ENCODE assay signal across 11 cellular contexts in genomic region chr3:177300842-177301241, GRCh38.
DNase-seq lines count a peak whose midpoint lies in the region; ATAC-seq, FAIRE-seq and TF ChIP-seq lines count a peak whose summit lies in the region.
"Had no signal": no experiment of that assay in that cellular context is flagged by ENCODE, and none has a peak within 500 bp of the region (broad histone marks: within the 10 kb centered on the region; RNA-seq: fewer than 3 reads in every experiment).

No MANE protein-coding gene starts in this region.

- peak overlapping the region; percentile 59 for H3K27ac ChIP-seq in duodenal mucosa (ENCODE audit: low read depth, low read length)
- H3K27ac ChIP-seq in small intestine (ENCODE audit: low read depth in 1 of 2, low read length in 1 of 2): peak overlapping the region; percentile 84 to 95
- H3K27ac ChIP-seq in mammary epithelial cell (ENCODE audit: insufficient read depth, low read depth, low read length): no peak overlapping the region

- H3K4me1 ChIP-seq in duodenal mucosa (ENCODE audit: control insufficient read depth in 1 of 2, insufficient read depth in 2 of 2, low read length in 2 of 2): peaks cover 4 to 15% of the 10 kb centered on the region in 2 donors
- H3K4me1 ChIP-seq in small intestine (ENCODE audit: control insufficient read depth in 2 of 2, insufficient read depth in 1 of 2, low read depth in 1 of 2, low read length in 1 of 2): peaks cover 0 to 6% of the 10 kb centered on the region in 2 donors
- peaks cover 6% of the 10 kb centered on the region for H3K4me1 ChIP-seq in mammary epithelial cell (ENCODE audit: insufficient read depth, low read length)

- no TSS peak for BruUV-seq in mammary epithelial cell (replicated peaks; lab: Mats Ljungman, UMichigan)

- H3K4me2 ChIP-seq in mammary epithelial cell (ENCODE audit: insufficient read depth, low read depth, low read length): no peak overlapping the region

- no peaks in the 10 kb centered on the region for H3K79me2 ChIP-seq in mammary epithelial cell (ENCODE audit: insufficient read depth, low read length)

- DNase-seq in GM19239 (ENCODE audit: insufficient read length, low spot score) (no peak), small intestine (peak; percentile 65), mammary epithelial cell (no peak), midbrain (lab: John Stamatoyannopoulos, UW) (no peak), 8988T (no peak)
- DNase-seq: activated CD8-positive, alpha-beta memory T cell treated with anti-CD3 and anti-CD28 coated beads, Interleukin-2, amount 10 ng/mL, durations not matched to agents 7 days and 5 days; GOT3 had no signal

- H3K36me3 ChIP-seq in duodenal mucosa (ENCODE audit: control insufficient read depth in 1 of 2, insufficient read depth in 2 of 2, low read length in 2 of 2): no peaks in the 10 kb centered on the region
- no peaks in the 10 kb centered on the region for H3K36me3 ChIP-seq in small intestine (ENCODE audit: control insufficient read depth in 2 of 2, insufficient read depth in 2 of 2, low read length in 2 of 2)
- H3K36me3 ChIP-seq in mammary epithelial cell (ENCODE audit: insufficient read depth, low read length): no peaks in the 10 kb centered on the region

- CTCF ChIA-PET in mammary epithelial cell (lab: Charles Lee; ENCODE audit: low non-redundant PET): no interaction called here

- dilution Hi-C loops in mammary epithelial cell (cut with HindIII; ENCODE audit: low sequenced_read_pairs): no loop called here

- no peak for TF ChIP-seq CTCF in mammary epithelial cell (conservative IDR thresholded peaks at IDR 0.05 in 1 of 2, IDR thresholded peaks at IDR 0.05 in 1 of 2; ENCODE audit: extremely low read depth in 1 of 2, insufficient read depth in 1 of 2, low read depth in 1 of 2, low read length in 2 of 2)

- peak overlapping the region in 1 of 2 donors; percentile 63 for H3K4me3 ChIP-seq in duodenal mucosa (ENCODE audit: low read depth in 1 of 2, low read length in 2 of 2)
- peak overlapping the region in 1 of 2 donors; percentile 10 for H3K4me3 ChIP-seq in small intestine (ENCODE audit: low read depth in 1 of 2, low read length in 2 of 2)
- no peak overlapping the region for H3K4me3 ChIP-seq in mammary epithelial cell (replicated peaks in 1 of 3; ENCODE audit: insufficient read depth in 1 of 3, low read depth in 2 of 3, low read length in 3 of 3)

- intact Hi-C loops in mammary epithelial cell (cut with micrococcal nuclease): no loop called here

- H3K9ac ChIP-seq in duodenal mucosa (ENCODE audit: low read depth in 1 of 2, low read length in 2 of 2): peak overlapping the region; percentile 33 to 53
- no peak overlapping the region for H3K9ac ChIP-seq in mammary epithelial cell (ENCODE audit: insufficient read depth, low read length)

- FAIRE-seq in GM19239 (lab: Jason Lieb, UNC) (peak; percentile 74), small intestine (lab: Jason Lieb, UNC) (no peak)
- FAIRE-seq: HTR-8/SVneo had no signal

- no peaks in the 10 kb centered on the region for H4K20me1 ChIP-seq in mammary epithelial cell (ENCODE audit: insufficient read depth, low read length)

- H3K27me3 ChIP-seq in duodenal mucosa (ENCODE audit: control insufficient read depth in 1 of 2, insufficient read depth in 2 of 2, low read length in 2 of 2): no peaks in the 10 kb centered on the region
- H3K27me3 ChIP-seq in small intestine (ENCODE audit: control insufficient read depth in 2 of 2, insufficient read depth in 2 of 2, low read length in 2 of 2): no peaks in the 10 kb centered on the region
- no peaks in the 10 kb centered on the region for H3K27me3 ChIP-seq in mammary epithelial cell (ENCODE audit: insufficient read depth, low read length)

- WGBS in small intestine, 3 donors: 11 to 49% (median 29%) methylated on average over 2 of the region's 2 CpGs
- 97% methylated on average over 2 of the region's 2 CpGs for WGBS in mammary epithelial cell (ENCODE audit: low coverage, missing lambda C conversion rate)

- H2AFZ ChIP-seq in mammary epithelial cell (ENCODE audit: low read depth, low read length): no peak overlapping the region

- in situ Hi-C loops in mammary epithelial cell (cut with MboI; ENCODE audit: low sequenced_read_pairs in 2 of 2): no loop called here

- peak; percentile 51 for ATAC-seq in HG02938 (IDR thresholded peaks at IDR 0.05; ENCODE audit: unreplicated experiment)
- ATAC-seq in GM19035 (IDR thresholded peaks at IDR 0.05; ENCODE audit: unreplicated experiment): no peak
- ATAC-seq: activated CD8-positive, alpha-beta memory T cell treated with anti-CD3 and anti-CD28 coated beads, Interleukin-2, amount 10 ng/mL, durations not matched to agents 7 days and 5 days had no signal

- H3K9me3 ChIP-seq in duodenal mucosa (ENCODE audit: control insufficient read depth in 1 of 2, low read length in 2 of 2) (no peaks in the 10 kb centered on the region), small intestine (ENCODE audit: control insufficient read depth, low read depth) (no peaks in the 10 kb centered on the region), mammary epithelial cell (replicated peaks; ENCODE audit: insufficient read depth, low read length) (no peaks in the 10 kb centered on the region)
